In genomic region chr7:106999023-106999422, GRCh38 we compare ENCODE assay signal across 17 cellular contexts. TPM values are rescaled to one million over a fixed set of nuclear protein-coding genes. Genes with fewer than 3 reads are reported as not detected.
DNase-seq lines count a peak whose midpoint lies in the region; ATAC-seq, FAIRE-seq and TF ChIP-seq lines count a peak whose summit lies in the region.
"Had no signal": no experiment of that assay in that cellular context is flagged by ENCODE, and none has a peak within 500 bp of the region (broad histone marks: within the 10 kb centered on the region; RNA-seq: fewer than 3 reads in every experiment).

No MANE protein-coding gene starts in this region.

- H4K20me1 ChIP-seq in H1 (replicated peaks in 1 of 2; ENCODE audit: control insufficient read depth in 1 of 2, insufficient read depth in 2 of 2, low read length in 2 of 2) = no peaks in the 10 kb centered on the region

- H3K23me2 ChIP-seq in H1 (ENCODE audit: low read depth, low read length) = no peaks in the 10 kb centered on the region

- H2AFZ ChIP-seq in H1 (ENCODE audit: low read length) = no peak overlapping the region

- H3K79me2 ChIP-seq in H1 (ENCODE audit: control insufficient read depth in 1 of 2, insufficient read depth in 2 of 2, low read length in 2 of 2) = no peaks in the 10 kb centered on the region

- no peak overlapping the region for H4K91ac ChIP-seq in H1 (replicated peaks; ENCODE audit: insufficient read length, low read length)

- no peak for TF ChIP-seq RAD21 in H1 (IDR thresholded peaks at IDR 0.05 in 1 of 2, conservative IDR thresholded peaks at IDR 0.05 in 1 of 2; ENCODE audit: low read depth in 2 of 2, low read length in 2 of 2)

- no peak for FAIRE-seq in H1 (lab: Jason Lieb, UNC)
- no peak for FAIRE-seq in pancreas (lab: Jason Lieb, UNC)

- ATAC-seq in pancreas = no peak
- no peak for ATAC-seq in gastrocnemius medialis
- ATAC-seq: Panc1, Right ventricle myocardium inferior had no signal

- H3K23ac ChIP-seq in H1 (ENCODE audit: insufficient read length) = no peak overlapping the region

- H3K4ac ChIP-seq in H1 (replicated peaks; ENCODE audit: insufficient read length, low read depth, low read length) = no peak overlapping the region

- POLR2A ChIA-PET in H1 (lab: Charles Lee; ENCODE audit: partially characterized antibody) = no interaction called here

- H3K27me3 ChIP-seq in H1 (replicated peaks in 1 of 4; ENCODE audit: control insufficient read depth in 3 of 4, extremely low read depth in 1 of 4, insufficient read depth in 3 of 4, low read length in 3 of 4) = peaks cover 0 to 1% (median 0%) of the 10 kb centered on the region in 4 experiments; a peak in 1 of 7 replicates
- H3K27me3 ChIP-seq in subcutaneous abdominal adipose tissue (ENCODE audit: control insufficient read depth in 5 of 5, insufficient read depth in 4 of 5, low read length in 5 of 5) = no peaks in the 10 kb centered on the region
- H3K27me3 ChIP-seq in pancreas = no peaks in the 10 kb centered on the region
- H3K27me3 ChIP-seq in gastrocnemius medialis = no peaks in the 10 kb centered on the region

- no peak overlapping the region for H4K8ac ChIP-seq in H1 (ENCODE audit: extremely low read depth, insufficient read depth, low read length)

- no peaks in the 10 kb centered on the region for H3K4me1 ChIP-seq in H1 (replicated peaks in 1 of 4; ENCODE audit: control insufficient read depth in 3 of 4, insufficient read depth in 4 of 4, low read length in 3 of 4)
- peaks cover 0 to 17% (median 13%) of the 10 kb centered on the region in 5 donors for H3K4me1 ChIP-seq in subcutaneous abdominal adipose tissue (ENCODE audit: control insufficient read depth in 5 of 5, insufficient read depth in 5 of 5, low read length in 5 of 5)
- no peaks in the 10 kb centered on the region for H3K4me1 ChIP-seq in pancreas
- H3K4me1 ChIP-seq in gastrocnemius medialis = no peaks in the 10 kb centered on the region
- H3K4me1 ChIP-seq: HAP-1 had no signal

- no peak overlapping the region for H2BK120ac ChIP-seq in H1 (replicated peaks; ENCODE audit: low read depth, low read length)

- H3K36me3 ChIP-seq in H1 (ENCODE audit: control insufficient read depth in 2 of 4, insufficient read depth in 4 of 4, low read length in 3 of 4) (no peaks in the 10 kb centered on the region), subcutaneous abdominal adipose tissue (ENCODE audit: control insufficient read depth in 5 of 5, insufficient read depth in 5 of 5, low read length in 5 of 5) (no peaks in the 10 kb centered on the region), pancreas (no peaks in the 10 kb centered on the region), gastrocnemius medialis (no peaks in the 10 kb centered on the region)
- H3K36me3 ChIP-seq: HAP-1 had no signal

- no peak overlapping the region for H3K9ac ChIP-seq in H1 (replicated peaks in 1 of 4; ENCODE audit: extremely low read depth in 1 of 4, low read depth in 3 of 4, low read length in 3 of 4)
- peak overlapping the region in 1 of 5 donors; percentile 48 for H3K9ac ChIP-seq in subcutaneous abdominal adipose tissue (ENCODE audit: low read length in 5 of 5)

- H2BK15ac ChIP-seq in H1 (ENCODE audit: low read length) = no peak overlapping the region

- H3K9me3 ChIP-seq in H1 (ENCODE audit: insufficient read depth in 2 of 2, low read depth in 1 of 2, low read length in 1 of 2) (no peaks in the 10 kb centered on the region), subcutaneous abdominal adipose tissue (ENCODE audit: control insufficient read depth in 5 of 5, low read length in 5 of 5) (no peaks in the 10 kb centered on the region), pancreas (no peaks in the 10 kb centered on the region), gastrocnemius medialis (no peaks in the 10 kb centered on the region)
- H3K9me3 ChIP-seq: HAP-1 had no signal

- 84% methylated on average over 2 of the region's 2 CpGs; no CpG with 5 or more reads in 1 of the 2 experiments for WGBS in H1 (ENCODE audit: extremely low coverage in 1 of 2, insufficient coverage in 1 of 2, insufficient read length in 1 of 2, insufficient replicate concordance in 2 of 2, low coverage in 1 of 2, low lambda C conversion rate in 2 of 2, missing lambda C conversion rate in 1 of 2), 2 experiments
- WGBS in pancreas, 2 donors = 73 to 88% methylated on average over 2 of the region's 2 CpGs

- H3K27ac ChIP-seq in H1 (ENCODE audit: low read depth, low read length) (no peak overlapping the region), subcutaneous abdominal adipose tissue (ENCODE audit: low read depth, low read length) (peak overlapping the region; percentile 80), pancreas (no peak overlapping the region), gastrocnemius medialis (no peak overlapping the region)
- H3K27ac ChIP-seq: 22Rv1 had no signal

- H2BK20ac ChIP-seq in H1 (ENCODE audit: low read length) = no peak overlapping the region

- no peak overlapping the region for H2BK12ac ChIP-seq in H1 (ENCODE audit: low read depth, low read length)

- TF ChIP-seq CTCF in NB4 (IDR thresholded peaks at IDR 0.05; ENCODE audit: low read depth, low read length) (no peak), H1 (IDR thresholded peaks at IDR 0.05; ENCODE audit: control extremely low read depth in 1 of 3, insufficient read depth in 1 of 3, low read depth in 1 of 3, low read length in 3 of 3) (no peak), pancreas (IDR thresholded peaks at IDR 0.05) (no peak), gastrocnemius medialis (IDR thresholded peaks at IDR 0.05 in 4 of 5, conservative IDR thresholded peaks at IDR 0.05 in 1 of 5) (no peak)

- CTCF ChIA-PET in H1 (lab: Charles Lee; ENCODE audit: partially characterized antibody) = interaction anchor here (1.6 kb wide), 1 partner anchor 148 kb away, joined by 4 read pairs; no protein-coding TSS in a partner anchor

- peak; percentile 4 for DNase-seq in NOMO-1 treated with DMSO at 0.1 percent for 48 hours (lab: John Stamatoyannopoulos, UW; ENCODE audit: unreplicated experiment)
- no peak for DNase-seq in NOMO-1 treated with dmso at 0.1 percent for 144 hours (lab: John Stamatoyannopoulos, UW; ENCODE audit: unreplicated experiment)
- peak; percentile 62 for DNase-seq in NB4 (ENCODE audit: low read depth)
- no peak for DNase-seq in H1 (ENCODE audit: low read depth in 1 of 2, low spot score in 2 of 2)
- no peak for DNase-seq in pancreas
- DNase-seq in dedifferentiated amniotic fluid mesenchymal stem cell (ENCODE audit: extremely low spot score) = no peak
- no peak for DNase-seq in gastrocnemius medialis
- DNase-seq: C1 segment of cervical spinal cord, DMS 273 treated with DMSO at 0.1 percent for 48 hours, NCI-H1436, NCI-H2081, NCI-H526 treated with DMSO at 0.1 percent for 48 hours had no signal

- no peak overlapping the region for H3K56ac ChIP-seq in H1 (replicated peaks; ENCODE audit: insufficient read length, low read depth, low read length)

- no peaks in the 10 kb centered on the region for H3K79me1 ChIP-seq in H1 (ENCODE audit: low read depth, low read length)

- no peak overlapping the region for H3K4me3 ChIP-seq in NB4 (ENCODE audit: low read depth, low read length)
- H3K4me3 ChIP-seq in H1 (ENCODE audit: extremely low read depth in 1 of 4, insufficient read depth in 2 of 4, low read depth in 3 of 4, low read length in 4 of 4) = no peak overlapping the region
- no peak overlapping the region for H3K4me3 ChIP-seq in subcutaneous abdominal adipose tissue (ENCODE audit: low read depth in 1 of 5, low read length in 5 of 5)
- no peak overlapping the region for H3K4me3 ChIP-seq in pancreas
- H3K4me3 ChIP-seq in gastrocnemius medialis = no peak overlapping the region
- H3K4me3 ChIP-seq: HAP-1 had no signal

- TF ChIP-seq EP300 in H1 (IDR thresholded peaks at IDR 0.05; ENCODE audit: borderline replicate concordance in 1 of 2, low read depth in 2 of 2, low read length in 2 of 2) = no peak

- no peak overlapping the region for H3K18ac ChIP-seq in H1 (ENCODE audit: extremely low read depth, low read length)

- no peak overlapping the region for H2BK5ac ChIP-seq in H1 (ENCODE audit: low read depth, low read length)

- H3K14ac ChIP-seq in H1 (ENCODE audit: insufficient read length) = no peak overlapping the region

- TF ChIP-seq POLR2A in NB4 (IDR thresholded peaks at IDR 0.05; ENCODE audit: extremely low read depth, insufficient read length) = no peak
- no peak for TF ChIP-seq POLR2A in H1 (IDR thresholded peaks at IDR 0.05; ENCODE audit: control extremely low read depth in 1 of 2, low read depth in 2 of 2, low read length in 2 of 2)
- TF ChIP-seq POLR2A in gastrocnemius medialis (IDR thresholded peaks at IDR 0.05) = no peak

- in situ Hi-C loops in gastrocnemius medialis (cut with MboI; ENCODE audit: low sequenced_read_pairs in 4 of 4) = no loop called here

- no peak overlapping the region for H3K4me2 ChIP-seq in H1 (ENCODE audit: insufficient read depth in 1 of 2, low read depth in 2 of 2, low read length in 2 of 2)

- intact Hi-C loops in pancreas (cut with DNase I) = no loop called here
- intact Hi-C loops in gastrocnemius medialis (cut with DNase I; ENCODE audit: low total_unique reads) = no loop called here

- no peak overlapping the region for H2AK5ac ChIP-seq in H1 (ENCODE audit: low read depth, low read length)

- H4K5ac ChIP-seq in H1 (ENCODE audit: insufficient read length, low read depth, low read length) = no peak overlapping the region

TF ChIP-seq in H1, 55 proteins besides CTCF, POLR2A, EP300 and RAD21:
- TF ChIP-seq CEBPB (IDR thresholded peaks at IDR 0.05; ENCODE audit: low read depth, low read length) (peak; percentile 32; the same call in 1 of the 2 replicates), ZNF274 (IDR thresholded peaks at IDR 0.05; ENCODE audit: borderline replicate concordance, extremely low read depth, low read length) (no peak)

RNA-seq across cellular contexts. Expression of gene PRKAR2B, which starts 45.5 kb away (rescaled TPM):
- 35.1 and 37.0 TPM in 2 replicates for total RNA-seq in H1 (2021; fragmentation: NEBNext Ultra II Directional; extraction: Animal tissue kit (Norgen Biotek cat#: 25700))
- polyA plus RNA-seq in H1 (2011; rRNA removed) (6.4 and 10.4 TPM in 2 replicates), pancreas (1 to 10 TPM; 7.1 to 9.9 TPM)
- polyA plus RNA-seq in H1 (2011; cell fraction: cytosol; rRNA removed) = 15.2 TPM
- polyA plus RNA-seq in H1 (2011; cell fraction: nucleus; rRNA removed) = 4.4 TPM
- 11.0 to 25.9 TPM (median 14.0 TPM) in 4 replicates for polyA plus RNA-seq in H1 (2012, experiment 1 of 2)
- 3.2 TPM for polyA plus RNA-seq in H1 (2012, experiment 2 of 2)
- polyA plus RNA-seq in H1 (2013, experiment 1 of 2) = 19.4 TPM
- polyA plus RNA-seq in H1 (2013, experiment 2 of 2) = 19.3 TPM
- 9.6 and 10.1 TPM in 2 replicates for polyA minus RNA-seq in H1 (2011; rRNA and poly(A)+ RNA removed)
- polyA minus RNA-seq in H1 (2011; cell fraction: cytosol; rRNA and poly(A)+ RNA removed) = 15.2 TPM
- polyA minus RNA-seq in H1 (2011; cell fraction: nucleus; rRNA and poly(A)+ RNA removed) = 11.1 TPM
- total RNA-seq in pancreas (1 to 10 TPM; 5.8 to 9.5 (median 7.5) TPM), gastrocnemius medialis (1 to 10 TPM in 3 of 4 donors, under 1 TPM in 1; 0.85 to 6.0 (median 1.4) TPM)

Comparison
In these comparisons a context has a peak if more than half of its experiments do, and no peak if none do; other contexts are left out.
1. DNase-seq: peak in NOMO-1 treated with DMSO at 0.1 percent for 48 hours (single experiment) and NB4 (single experiment); none in NOMO-1 treated with dmso at 0.1 percent for 144 hours (single experiment), H1 (0 of 2), pancreas (0 of 6), dedifferentiated amniotic fluid mesenchymal stem cell (single experiment) and gastrocnemius medialis (0 of 2).